ENCODE assay signal across 17 cellular contexts in genomic region chr14:100138955-100139354, GRCh38. TPM values are rescaled to one million over a fixed set of nuclear protein-coding genes. Genes with fewer than 3 reads are reported as not detected.
DNase-seq lines count a peak whose midpoint lies in the region; ATAC-seq and TF ChIP-seq lines count a peak whose summit lies in the region.
"Had no signal": no experiment of that assay in that cellular context is flagged by ENCODE, and none has a peak within 500 bp of the region (broad histone marks: within the 10 kb centered on the region; RNA-seq: fewer than 3 reads in every experiment).

No MANE protein-coding gene starts in this region.

- BruUV-seq in PC-9 (replicated peaks; lab: Mats Ljungman, UMichigan): no TSS peak

- DNase-seq in activated CD4-positive, alpha-beta T cell treated with anti-CD3 and anti-CD28 coated beads, Interleukin-2, amount 10 ng/mL, durations not matched to agents 24 days and 14 days: no peak
- no peak for DNase-seq in activated CD4-positive, alpha-beta T cell treated with anti-CD3 and anti-CD28 coated beads for 1 hour
- DNase-seq in activated naive CD8-positive, alpha-beta T cell treated with anti-CD3 and anti-CD28 coated beads, Interleukin-2, amount 10 ng/mL, durations not matched to agents 7 days and 5 days: no peak
- no peak for DNase-seq in nephron progenitor cell
- DNase-seq in PC-9: no peak
- DNase-seq in stimulated activated naive CD8-positive, alpha-beta T cell treated with anti-CD3 and anti-CD28 coated beads, Interleukin-15, Interleukin-2, amounts not matched to agents 100 U/mL and 50 U/mL, for 24 hours: no peak
- DNase-seq: 8988T, Caco-2, DMS53, NCI-H1417 treated with DMSO at 0.1 percent for 48 hours, NCI-H2081 treated with DMSO at 0.1 percent for 48 hours, NCI-H524 had no signal

- peak; percentile 14 for TF ChIP-seq POLR2A in GM15510 (IDR thresholded peaks at IDR 0.05; ENCODE audit: borderline replicate concordance, extremely low read depth, insufficient read length)

- H3K27me3 Mint-ChIP-seq in activated CD4-positive, alpha-beta T cell treated with anti-CD3 and anti-CD28 coated beads, Interleukin-2, amount 10 ng/mL, durations not matched to agents 24 days and 14 days: no peaks in the 10 kb centered on the region
- no peaks in the 10 kb centered on the region for H3K27me3 Mint-ChIP-seq in activated naive CD8-positive, alpha-beta T cell treated with anti-CD3 and anti-CD28 coated beads, Interleukin-2, amount 10 ng/mL, durations not matched to agents 7 days and 5 days
- H3K27me3 Mint-ChIP-seq in nephron progenitor cell (ENCODE audit: low read depth, poor library complexity): peaks cover 3% of the 10 kb centered on the region

- no peaks in the 10 kb centered on the region for H4K20me1 ChIP-seq in PC-9 (ENCODE audit: insufficient read depth)

- no peak for TF ChIP-seq CTCF in nephron progenitor cell (IDR thresholded peaks at IDR 0.05)
- TF ChIP-seq CTCF in PC-9 (conservative IDR thresholded peaks at IDR 0.05): no peak

- H3K27me3 ChIP-seq in PC-9 (ENCODE audit: insufficient read depth, low read depth): no peaks in the 10 kb centered on the region
- H3K27me3 ChIP-seq: BLaER1 treated with 17β-estradiol and CSF1 and Interleukin-3, amounts not matched to agents 10 nM and 100 nM had no signal

- peak overlapping the region; percentile 20 for H3K27ac Mint-ChIP-seq in activated CD4-positive, alpha-beta T cell treated with anti-CD3 and anti-CD28 coated beads, Interleukin-2, amount 10 ng/mL, durations not matched to agents 24 days and 14 days
- peak overlapping the region; percentile 52 for H3K27ac Mint-ChIP-seq in activated naive CD8-positive, alpha-beta T cell treated with anti-CD3 and anti-CD28 coated beads, Interleukin-2, amount 10 ng/mL, durations not matched to agents 7 days and 5 days
- H3K27ac Mint-ChIP-seq in nephron progenitor cell: peak overlapping the region; percentile 83

- H3K27ac ChIP-seq in PC-9: no peak overlapping the region

- ATAC-seq in activated naive CD8-positive, alpha-beta T cell treated with anti-CD3 and anti-CD28 coated beads, Interleukin-2, amount 10 ng/mL, durations not matched to agents 7 days and 5 days (ENCODE audit: low read depth): no peak
- no peak for ATAC-seq in stimulated activated naive CD8-positive, alpha-beta T cell treated with anti-CD3 and anti-CD28 coated beads, Interleukin-15, Interleukin-2, amounts not matched to agents 100 U/mL and 50 U/mL, for 24 hours
- no peak for ATAC-seq in GM21723 (IDR thresholded peaks at IDR 0.05; ENCODE audit: unreplicated experiment)

- H3F3A ChIP-seq in PC-9 (ENCODE audit: insufficient read depth, low read depth): no peaks in the 10 kb centered on the region

- H3K9me3 ChIP-seq in PC-9 (ENCODE audit: insufficient read depth, low read depth): no peaks in the 10 kb centered on the region
- H3K9me3 ChIP-seq: BLaER1 treated with 17β-estradiol and CSF1 and Interleukin-3, amounts not matched to agents 10 nM and 100 nM; Caco-2; HAP-1 had no signal

- no peaks in the 10 kb centered on the region for H3K9me2 ChIP-seq in PC-9 (ENCODE audit: insufficient read depth)

- H3K4me1 ChIP-seq in PC-9 (replicated peaks; ENCODE audit: insufficient read depth): peaks cover 18% of the 10 kb centered on the region
- H3K4me1 ChIP-seq: HAP-1 had no signal

- no peaks in the 10 kb centered on the region for H3K79me2 ChIP-seq in PC-9 (ENCODE audit: low read depth)

- no peak overlapping the region for H3K4me2 ChIP-seq in PC-9

- peaks cover 2% of the 10 kb centered on the region for H3K4me1 Mint-ChIP-seq in activated CD4-positive, alpha-beta T cell treated with anti-CD3 and anti-CD28 coated beads, Interleukin-2, amount 10 ng/mL, durations not matched to agents 24 days and 14 days
- H3K4me1 Mint-ChIP-seq in activated naive CD8-positive, alpha-beta T cell treated with anti-CD3 and anti-CD28 coated beads, Interleukin-2, amount 10 ng/mL, durations not matched to agents 7 days and 5 days: peaks cover 3% of the 10 kb centered on the region
- peaks cover 18% of the 10 kb centered on the region for H3K4me1 Mint-ChIP-seq in nephron progenitor cell

- peaks cover 59% of the 10 kb centered on the region for H3K36me3 Mint-ChIP-seq in activated CD4-positive, alpha-beta T cell treated with anti-CD3 and anti-CD28 coated beads, Interleukin-2, amount 10 ng/mL, durations not matched to agents 24 days and 14 days (ENCODE audit: low read depth)
- peaks cover 7% of the 10 kb centered on the region for H3K36me3 Mint-ChIP-seq in activated naive CD8-positive, alpha-beta T cell treated with anti-CD3 and anti-CD28 coated beads, Interleukin-2, amount 10 ng/mL, durations not matched to agents 7 days and 5 days
- H3K36me3 Mint-ChIP-seq in nephron progenitor cell (ENCODE audit: low read depth): peaks cover 16% of the 10 kb centered on the region

- intact Hi-C loops in activated CD4-positive, alpha-beta T cell treated with anti-CD3 and anti-CD28 coated beads, Interleukin-2, amount 10 ng/mL, durations not matched to agents 24 days and 14 days (cut with micrococcal nuclease): no loop called here
- intact Hi-C loops in PC-9 (cut with micrococcal nuclease; ENCODE audit: unreplicated experiment): no loop called here

- H3K4me3 ChIP-seq in PC-9: no peak overlapping the region
- H3K4me3 ChIP-seq: BLaER1 treated with 17β-estradiol and CSF1 and Interleukin-3, amounts not matched to agents 10 nM and 100 nM; HAP-1 had no signal

- POLR2A ChIA-PET in activated naive CD8-positive, alpha-beta T cell treated with anti-CD3 and anti-CD28 coated beads, Interleukin-2, amount 10 ng/mL, durations not matched to agents 7 days and 5 days (lab: Charles Lee): no interaction called here
- POLR2A ChIA-PET in PC-9 (lab: Charles Lee; ENCODE audit: unreplicated experiment): interaction anchor here (0.6 kb wide), 1 partner anchor 11 kb away, joined by 17 read pairs; no protein-coding TSS in a partner anchor

- no peaks in the 10 kb centered on the region for H3K9me3 Mint-ChIP-seq in activated CD4-positive, alpha-beta T cell treated with anti-CD3 and anti-CD28 coated beads, Interleukin-2, amount 10 ng/mL, durations not matched to agents 24 days and 14 days
- H3K9me3 Mint-ChIP-seq in activated naive CD8-positive, alpha-beta T cell treated with anti-CD3 and anti-CD28 coated beads, Interleukin-2, amount 10 ng/mL, durations not matched to agents 7 days and 5 days: no peaks in the 10 kb centered on the region
- H3K9me3 Mint-ChIP-seq in nephron progenitor cell: no peaks in the 10 kb centered on the region

- no peak overlapping the region for H2AFZ ChIP-seq in PC-9

- no peaks in the 10 kb centered on the region for H3K36me3 ChIP-seq in PC-9 (ENCODE audit: low read depth)

- H3K4me3 Mint-ChIP-seq in activated CD4-positive, alpha-beta T cell treated with anti-CD3 and anti-CD28 coated beads, Interleukin-2, amount 10 ng/mL, durations not matched to agents 24 days and 14 days: no peak overlapping the region
- H3K4me3 Mint-ChIP-seq in activated naive CD8-positive, alpha-beta T cell treated with anti-CD3 and anti-CD28 coated beads, Interleukin-2, amount 10 ng/mL, durations not matched to agents 7 days and 5 days: no peak overlapping the region
- H3K4me3 Mint-ChIP-seq in nephron progenitor cell: no peak overlapping the region

- CTCF ChIA-PET in PC-9 (lab: Charles Lee): no interaction called here

RNA-seq across cellular contexts. Expression of gene DEGS2, which starts 20.5 kb away (rescaled TPM):
- total RNA-seq in activated CD4-positive, alpha-beta T cell treated with anti-CD3 and anti-CD28 coated beads, Interleukin-2, amount 10 ng/mL, durations not matched to agents 24 days and 14 days: 0.09 and 0.35 TPM in 2 replicates
- under 1 TPM; 0.14 to 0.28 TPM for total RNA-seq in activated naive CD8-positive, alpha-beta T cell treated with anti-CD3 and anti-CD28 coated beads, Interleukin-2, amount 10 ng/mL, durations not matched to agents 7 days and 5 days
- total RNA-seq in PC-9 (2021): 0.11 and 0.15 TPM in 2 replicates
- total RNA-seq: LHCN-M2 had no signal

Comparison
In these comparisons a context has a peak if more than half of its experiments do, and no peak if none do; other contexts are left out.
1. H3K27ac Mint-ChIP-seq: peak in every context shown above with its lines; median percentile 83 in nephron progenitor cell; 52 in activated naive CD8-positive, alpha-beta T cell treated with anti-CD3 and anti-CD28 coated beads, Interleukin-2, amount 10 ng/mL, durations not matched to agents 7 days and 5 days; 20 in activated CD4-positive, alpha-beta T cell treated with anti-CD3 and anti-CD28 coated beads, Interleukin-2, amount 10 ng/mL, durations not matched to agents 24 days and 14 days.